Comparison of ENCODE assay signal across 9 cellular contexts in genomic region chr4:185165605-185166063, GRCh38. TPM values are rescaled to one million over a fixed set of nuclear protein-coding genes. Genes with fewer than 3 reads are reported as not detected.
DNase-seq lines count a peak whose midpoint lies in the region; ATAC-seq and TF ChIP-seq lines count a peak whose summit lies in the region.
"Had no signal": no experiment of that assay in that cellular context is flagged by ENCODE, and none has a peak within 500 bp of the region (broad histone marks: within the 10 kb centered on the region; RNA-seq: fewer than 3 reads in every experiment).

No MANE protein-coding gene starts in this region.

- 0 out of 2 replicates have a peak, but pooled peaks cover 3% of the 10 kb centered on the region for H4K20me1 ChIP-seq in IMR-90 (ENCODE audit: insufficient read depth, low read length)
- no peaks in the 10 kb centered on the region for H4K20me1 ChIP-seq in H9 (ENCODE audit: control insufficient read depth, insufficient read depth, insufficient read length)
- H4K20me1 ChIP-seq in SK-N-SH (ENCODE audit: insufficient read depth), result no peaks in the 10 kb centered on the region

- TF ChIP-seq EP300 in SK-N-SH (IDR thresholded peaks at IDR 0.05; ENCODE audit: borderline replicate concordance in 1 of 2, low read depth in 1 of 2, low read length in 1 of 2), result no peak

- H2BK5ac ChIP-seq in IMR-90 (ENCODE audit: low read depth, low read length, poor library complexity, severe bottlenecking) (no peak overlapping the region), H9 (ENCODE audit: insufficient read length, low read length) (no peak overlapping the region)

- no peak overlapping the region for H2BK15ac ChIP-seq in IMR-90 (ENCODE audit: low read depth, low read length)
- no peak overlapping the region for H2BK15ac ChIP-seq in H9 (ENCODE audit: low read depth, low read length)

- H3K36me3 Mint-ChIP-seq in endothelial cell (ENCODE audit: low read depth, unreplicated experiment) (peaks cover 13% of the 10 kb centered on the region), H9 (ENCODE audit: insufficient read depth in 1 of 3, low read depth in 3 of 3) (peaks cover 16 to 45% (median 34%) of the 10 kb centered on the region in 3 experiments)

- H3K79me1 ChIP-seq in IMR-90 (ENCODE audit: low read depth in 1 of 2, low read length in 2 of 2) (no peaks in the 10 kb centered on the region; a peak in 2 of 4 replicates), H9 (ENCODE audit: insufficient read depth, low read depth, low read length, poor library complexity, severe bottlenecking) (no peaks in the 10 kb centered on the region)

- ATAC-seq in GM18498 (IDR thresholded peaks at IDR 0.05; ENCODE audit: unreplicated experiment) (peak; percentile 94), GM21526 (IDR thresholded peaks at IDR 0.05; ENCODE audit: low FRiP score, unreplicated experiment) (peak; percentile 91), IMR-90 (ENCODE audit: low read depth) (peak; percentile 68)

- no peak overlapping the region for H2AK9ac ChIP-seq in IMR-90 (replicated peaks; ENCODE audit: low read depth, low read length, poor library complexity)

- H3K4me1 ChIP-seq in IMR-90 (ENCODE audit: control insufficient read depth, insufficient read depth, low read length), result no peaks in the 10 kb centered on the region
- no peaks in the 10 kb centered on the region for H3K4me1 ChIP-seq in H9 (ENCODE audit: insufficient read depth, low read length)
- no peaks in the 10 kb centered on the region for H3K4me1 ChIP-seq in SK-N-SH (ENCODE audit: control insufficient read depth in 1 of 2, insufficient read depth in 2 of 2, low read depth in 1 of 2, low read length in 1 of 2)

- no CpG with 5 or more reads among the region's 2 CpGs for WGBS in IMR-90 (ENCODE audit: extremely low coverage in 2 of 2, insufficient read length in 1 of 2), 2 experiments
- no CpG with 5 or more reads among the region's 2 CpGs for WGBS in H9 (ENCODE audit: extremely low coverage, insufficient read length, low lambda C conversion rate)
- 89% methylated on average over 2 of the region's 2 CpGs for WGBS in SK-N-SH (ENCODE audit: low lambda C conversion rate)

- peak overlapping the region; percentile 17 for H3K27ac Mint-ChIP-seq in endothelial cell (ENCODE audit: unreplicated experiment)
- no peak overlapping the region for H3K27ac Mint-ChIP-seq in H9

- H2BK20ac ChIP-seq in IMR-90 (ENCODE audit: low read depth, low read length), result no peak overlapping the region
- no peak overlapping the region for H2BK20ac ChIP-seq in H9 (ENCODE audit: low read depth, low read length, poor library complexity, severe bottlenecking)

- H2AK5ac ChIP-seq in IMR-90 (ENCODE audit: low read depth, low read length) (no peak overlapping the region), H9 (ENCODE audit: insufficient read length, low read length) (no peak overlapping the region)

- H2AFZ ChIP-seq in IMR-90 (replicated peaks; ENCODE audit: low read length, poor library complexity) (no peak overlapping the region), H9 (ENCODE audit: low read length) (no peak overlapping the region), SK-N-SH (ENCODE audit: low read depth) (no peak overlapping the region)

- no peak overlapping the region for H2BK12ac ChIP-seq in H9 (ENCODE audit: insufficient read length, low read depth, low read length)

- H4K8ac ChIP-seq in IMR-90 (ENCODE audit: low read depth in 2 of 2, low read length in 2 of 2), result no peak overlapping the region
- H4K8ac ChIP-seq in H9 (replicated peaks; ENCODE audit: insufficient read length, low read depth, low read length), result no peak overlapping the region

- H3K18ac ChIP-seq in IMR-90 (ENCODE audit: low read depth, low read length) (no peak overlapping the region), H9 (ENCODE audit: insufficient read length, low read depth, low read length) (no peak overlapping the region)

- dilution Hi-C loops in IMR-90 (cut with HindIII; ENCODE audit: low sequenced_read_pairs, unreplicated experiment), result no loop called here

- no peak overlapping the region for H3T11ph ChIP-seq in H9 (ENCODE audit: low read length)

- peak; percentile 87 for DNase-seq in IMR-90
- DNase-seq in endothelial cell (ENCODE audit: low spot score), result no peak
- DNase-seq in iPS-NIHi7 (ENCODE audit: extremely low spot score), result no peak
- no peak for DNase-seq in occipital lobe (lab: John Stamatoyannopoulos, UW)
- no peak for DNase-seq in H9
- no peak for DNase-seq in SK-N-SH
- DNase-seq: naive B cell had no signal

- H4K91ac ChIP-seq in IMR-90 (ENCODE audit: insufficient read depth, low read depth, low read length) (no peak overlapping the region), H9 (ENCODE audit: insufficient read length, low read depth, low read length) (no peak overlapping the region)

- H3K27me3 Mint-ChIP-seq in endothelial cell (ENCODE audit: unreplicated experiment) (no peaks in the 10 kb centered on the region), H9 (ENCODE audit: low read depth) (no peaks in the 10 kb centered on the region)
- H3K27me3 Mint-ChIP-seq: naive B cell had no signal

- TF ChIP-seq RAD21 in IMR-90 (IDR thresholded peaks at IDR 0.05; ENCODE audit: low read length) (peak; percentile 30), SK-N-SH (IDR thresholded peaks at IDR 0.05; ENCODE audit: low read length) (no peak)

- no peak overlapping the region for H4K5ac ChIP-seq in IMR-90 (ENCODE audit: low read depth, low read length)
- no peak overlapping the region for H4K5ac ChIP-seq in H9 (ENCODE audit: insufficient read length, low read depth, low read length)

- H3K4me1 Mint-ChIP-seq in endothelial cell (ENCODE audit: unreplicated experiment) (peaks cover 3% of the 10 kb centered on the region), H9 (no peaks in the 10 kb centered on the region)

- H3K27ac ChIP-seq in IMR-90 (ENCODE audit: insufficient read depth, low read length), result no peak overlapping the region
- no peak overlapping the region for H3K27ac ChIP-seq in H9 (ENCODE audit: insufficient read length, low read depth, low read length)
- H3K27ac ChIP-seq in SK-N-SH (ENCODE audit: low read depth in 2 of 2, low read length in 1 of 2), result no peak overlapping the region

- no peaks in the 10 kb centered on the region for H3K23me2 ChIP-seq in H9 (ENCODE audit: insufficient read length, low read depth, low read length, poor library complexity, severe bottlenecking)

- H3K9ac ChIP-seq in IMR-90 (ENCODE audit: low read depth, low read length) (no peak overlapping the region), H9 (ENCODE audit: extremely low read depth, insufficient read length, low read length) (no peak overlapping the region), SK-N-SH (no peak overlapping the region)

- intact Hi-C loops in IMR-90 (cut with micrococcal nuclease), result no loop called here

- no peaks in the 10 kb centered on the region for H3F3A ChIP-seq in SK-N-SH (replicated peaks; ENCODE audit: insufficient read depth)

- H3K9me3 Mint-ChIP-seq in endothelial cell (ENCODE audit: unreplicated experiment), result no peaks in the 10 kb centered on the region
- H3K9me3 Mint-ChIP-seq in H9, result no peaks in the 10 kb centered on the region
- H3K9me3 Mint-ChIP-seq: naive B cell had no signal

- H3K9me3 ChIP-seq in IMR-90 (ENCODE audit: control insufficient read depth, insufficient read depth, low read length) (no peaks in the 10 kb centered on the region), H9 (ENCODE audit: control insufficient read depth, low read depth, low read length) (no peaks in the 10 kb centered on the region), SK-N-SH (no peaks in the 10 kb centered on the region)

- no peak overlapping the region for H3K4ac ChIP-seq in IMR-90 (ENCODE audit: low read depth, low read length)
- no peak overlapping the region for H3K4ac ChIP-seq in H9 (ENCODE audit: low read depth, low read length)

- H3K23ac ChIP-seq in IMR-90 (ENCODE audit: low read depth, low read length) (no peak overlapping the region), H9 (ENCODE audit: insufficient read length, low read depth, low read length) (no peak overlapping the region)

- H3K56ac ChIP-seq in IMR-90 (ENCODE audit: extremely low read depth, insufficient read depth, low read length), result no peak overlapping the region
- no peak overlapping the region for H3K56ac ChIP-seq in H9 (ENCODE audit: insufficient read length, low read depth, low read length)

- CTCF ChIA-PET in IMR-90 (lab: Yijun Ruan, JAX), result no interaction called here
- CTCF ChIA-PET in SK-N-SH (lab: Yijun Ruan, JAX), result interaction anchor here (0.6 to 4.4 kb wide), 3 partner anchors 19 to 158 kb away, joined by 3 to 28 read pairs (median 3); no protein-coding TSS in a partner anchor

- no peak overlapping the region for H3K14ac ChIP-seq in IMR-90 (replicated peaks; ENCODE audit: low read depth, low read length)
- no peak overlapping the region for H3K14ac ChIP-seq in H9 (ENCODE audit: insufficient read depth, low read length)

- H3K9me2 ChIP-seq in SK-N-SH, result no peaks in the 10 kb centered on the region

- H3K79me2 ChIP-seq in H9 (ENCODE audit: insufficient read depth, low read length) (no peaks in the 10 kb centered on the region), SK-N-SH (ENCODE audit: insufficient read depth) (peaks cover 8% of the 10 kb centered on the region)

- POLR2A ChIA-PET in IMR-90 (lab: Charles Lee; ENCODE audit: unreplicated experiment), result no interaction called here
- POLR2A ChIA-PET in SK-N-SH (lab: Yijun Ruan, JAX), result no interaction called here

- H2BK120ac ChIP-seq in IMR-90 (ENCODE audit: low read depth, low read length) (no peak overlapping the region), H9 (ENCODE audit: low read depth, low read length, poor library complexity, severe bottlenecking) (no peak overlapping the region)

- H3K4me3 Mint-ChIP-seq in endothelial cell (ENCODE audit: unreplicated experiment) (no peak overlapping the region), H9 (no peak overlapping the region)
- H3K4me3 Mint-ChIP-seq: naive B cell had no signal

- H3K4me3 ChIP-seq in IMR-90 (ENCODE audit: insufficient read depth, low read depth, low read length), result no peak overlapping the region
- no peak overlapping the region for H3K4me3 ChIP-seq in SK-N-SH (ENCODE audit: low read depth in 2 of 2, low read length in 1 of 2)

- TF ChIP-seq POLR2A in IMR-90 (IDR thresholded peaks at IDR 0.05; ENCODE audit: low read depth, low read length), result no peak

- no peaks in the 10 kb centered on the region for H3K9me1 ChIP-seq in IMR-90 (ENCODE audit: insufficient read depth, low read length)

- H3K36me3 ChIP-seq in IMR-90 (ENCODE audit: control insufficient read depth, insufficient read depth, low read length), result peaks cover 19% of the 10 kb centered on the region
- H3K36me3 ChIP-seq in SK-N-SH (replicated peaks in 1 of 2; ENCODE audit: control insufficient read depth in 1 of 2, insufficient read depth in 2 of 2, low read length in 1 of 2), result peaks cover 45 to 50% of the 10 kb centered on the region in 2 experiments

- in situ Hi-C loops in IMR-90 (cut with MboI; ENCODE audit: low sequenced_read_pairs), result no loop called here

- BruUV-seq in IMR-90 (replicated peaks; lab: Mats Ljungman, UMichigan), result no TSS peak

- H3K4me2 ChIP-seq in IMR-90 (ENCODE audit: low read depth, low read length) (peak overlapping the region; percentile 43), H9 (ENCODE audit: insufficient read depth, insufficient read length, low read length) (no peak overlapping the region), SK-N-SH (no peak overlapping the region)

- no peaks in the 10 kb centered on the region for H3K27me3 ChIP-seq in IMR-90 (ENCODE audit: control insufficient read depth, insufficient read depth, low read length)
- no peaks in the 10 kb centered on the region for H3K27me3 ChIP-seq in H9 (ENCODE audit: insufficient read depth, low read length)
- H3K27me3 ChIP-seq in SK-N-SH (ENCODE audit: insufficient read depth), result no peaks in the 10 kb centered on the region

- TF ChIP-seq CTCF in IMR-90 (conservative IDR thresholded peaks at IDR 0.05; ENCODE audit: low read depth, low read length) (peak; percentile 25; the same call in 1 of the 2 replicates), endothelial cell (IDR thresholded peaks at IDR 0.05; ENCODE audit: unreplicated experiment) (no peak), H9 (conservative IDR thresholded peaks at IDR 0.05) (no peak), SK-N-SH (IDR thresholded peaks at IDR 0.05) (no peak)

RNA-seq across cellular contexts. Expression of gene SLC25A4, which starts 22.6 kb away (rescaled TPM):
- 16.0 and 21.9 TPM in 2 replicates for total RNA-seq in IMR-90 (2012; rRNA removed)
- 19.9 and 21.6 TPM in 2 replicates for polyA plus RNA-seq in IMR-90 (2012; rRNA removed)
- 11.0 and 18.4 TPM in 2 replicates for polyA plus RNA-seq in IMR-90 (2012; cell fraction: cytosol; rRNA removed)
- polyA plus RNA-seq in IMR-90 (2012; cell fraction: nucleus; rRNA removed; ENCODE audit: low replicate concordance), result 27.6 and 29.2 TPM in 2 replicates
- total RNA-seq in endothelial cell (ENCODE audit: unreplicated experiment), result 8.9 TPM
- total RNA-seq in occipital lobe, result 31.0 TPM
- 54.4 and 55.9 TPM in 2 replicates for total RNA-seq in H9 (2021)
- polyA plus RNA-seq in SK-N-SH (2012; rRNA removed), result 36.2 and 40.5 TPM in 2 replicates
- polyA plus RNA-seq in SK-N-SH (2012; cell fraction: cytosol; rRNA removed), result 35.0 and 37.8 TPM in 2 replicates
- polyA plus RNA-seq in SK-N-SH (2012; cell fraction: nucleus; rRNA removed), result 54.9 and 60.3 TPM in 2 replicates

RNA-seq across cellular contexts. Expression of gene CFAP97, which starts 38.2 kb away (rescaled TPM):
- 16.0 and 33.9 TPM in 2 replicates for total RNA-seq in IMR-90 (2012; rRNA removed)
- 12.7 and 14.5 TPM in 2 replicates for polyA plus RNA-seq in IMR-90 (2012; rRNA removed)
- 1.5 and 2.1 TPM in 2 replicates for polyA plus RNA-seq in IMR-90 (2012; cell fraction: cytosol; rRNA removed)
- polyA plus RNA-seq in IMR-90 (2012; cell fraction: nucleus; rRNA removed; ENCODE audit: low replicate concordance), result 0.60 and 8.5 TPM in 2 replicates
- 18.2 TPM for total RNA-seq in endothelial cell (ENCODE audit: unreplicated experiment)
- total RNA-seq in occipital lobe, result 73.5 TPM
- total RNA-seq in H9 (2021), result 36.1 and 39.3 TPM in 2 replicates
- polyA plus RNA-seq in SK-N-SH (2012; rRNA removed), result 10.6 and 14.1 TPM in 2 replicates
- polyA plus RNA-seq in SK-N-SH (2012; cell fraction: cytosol; rRNA removed), result 18.9 and 23.0 TPM in 2 replicates
- polyA plus RNA-seq in SK-N-SH (2012; cell fraction: nucleus; rRNA removed), result 5.7 and 11.4 TPM in 2 replicates

RNA-seq across cellular contexts. Expression of gene SNX25, which starts 43.8 kb away (rescaled TPM):
- 28.3 and 30.0 TPM in 2 replicates for total RNA-seq in IMR-90 (2012; rRNA removed)
- 9.2 and 11.4 TPM in 2 replicates for polyA plus RNA-seq in IMR-90 (2012; rRNA removed)
- 3.2 and 4.7 TPM in 2 replicates for polyA plus RNA-seq in IMR-90 (2012; cell fraction: cytosol; rRNA removed)
- polyA plus RNA-seq in IMR-90 (2012; cell fraction: nucleus; rRNA removed; ENCODE audit: low replicate concordance), result 2.4 and 9.8 TPM in 2 replicates
- total RNA-seq in endothelial cell (ENCODE audit: unreplicated experiment), result 19.3 TPM
- 50.4 TPM for total RNA-seq in occipital lobe
- total RNA-seq in H9 (2021), result 24.4 and 28.2 TPM in 2 replicates
- 8.5 and 11.4 TPM in 2 replicates for polyA plus RNA-seq in SK-N-SH (2012; rRNA removed)
- polyA plus RNA-seq in SK-N-SH (2012; cell fraction: cytosol; rRNA removed), result 12.0 and 14.0 TPM in 2 replicates
- polyA plus RNA-seq in SK-N-SH (2012; cell fraction: nucleus; rRNA removed), result 6.6 and 13.2 TPM in 2 replicates
